18 cellular contexts compared by ENCODE assay signal in genomic region chr16:70548936-70549335, GRCh38. TPM values are rescaled to one million over a fixed set of nuclear protein-coding genes. Genes with fewer than 3 reads are reported as not detected.
A peak's percentile ranks its signal among the peaks of the same experiment; 100 is the strongest.
DNase-seq lines count a peak whose midpoint lies in the region; ATAC-seq and TF ChIP-seq lines count a peak whose summit lies in the region.
"Had no signal": no experiment of that assay in that cellular context is flagged by ENCODE, and none has a peak within 500 bp of the region (broad histone marks: within the 10 kb centered on the region; RNA-seq: fewer than 3 reads in every experiment).

No MANE protein-coding gene starts in this region.

- CTCF ChIA-PET in PC-3 (lab: Charles Lee) = no interaction called here

- H3F3A ChIP-seq in PC-3 (ENCODE audit: low read length, unreplicated experiment) = no peaks in the 10 kb centered on the region

- H3K9ac ChIP-seq in PC-3 (ENCODE audit: low read length) = no peak overlapping the region
- H3K9ac ChIP-seq: BLaER1 had no signal

- no peaks in the 10 kb centered on the region for H3K9me2 ChIP-seq in PC-3 (replicated peaks; ENCODE audit: low read length)

- WGBS in body of pancreas, 2 donors = 76 to 81% methylated on average over 2 of the region's 2 CpGs

- ATAC-seq in PC-3 (no peak), body of pancreas (no peak)
- ATAC-seq: heart left ventricle, mucosa of descending colon had no signal

- H3K36me3 ChIP-seq in PC-3 (ENCODE audit: low read depth, low read length) = peaks cover 71% of the 10 kb centered on the region
- peaks cover 21 to 55% of the 10 kb centered on the region in 2 donors for H3K36me3 ChIP-seq in body of pancreas (replicated peaks in 1 of 2; ENCODE audit: insufficient read depth in 1 of 2, low read depth in 2 of 2)

- no peaks in the 10 kb centered on the region for H3K9me3 Mint-ChIP-seq in activated T-cell treated with anti-CD3 and anti-CD28 coated beads, Interleukin-2, amount 50 U/mL, for 24 hours

- peak overlapping the region; percentile 80 for H3K27ac Mint-ChIP-seq in activated T-cell treated with anti-CD3 and anti-CD28 coated beads, Interleukin-2, amount 50 U/mL, for 24 hours

- H3K4me2 ChIP-seq in PC-3 (ENCODE audit: low read length) = no peak overlapping the region
- H3K4me2 ChIP-seq: BLaER1 had no signal

- H3K36me3 Mint-ChIP-seq in activated T-cell treated with anti-CD3 and anti-CD28 coated beads, Interleukin-2, amount 50 U/mL, for 24 hours (ENCODE audit: low read depth) = peaks cover 93% of the 10 kb centered on the region

- intact Hi-C loops in PC-3 (cut with micrococcal nuclease) (no loop called here), body of pancreas (cut with DNase I) (no loop called here)

- no peaks in the 10 kb centered on the region for H3K27me3 Mint-ChIP-seq in activated T-cell treated with anti-CD3 and anti-CD28 coated beads, Interleukin-2, amount 50 U/mL, for 24 hours

- TF ChIP-seq CTCF in PC-3 (conservative IDR thresholded peaks at IDR 0.05; ENCODE audit: low read depth, low read length) (no peak), choroid plexus epithelial cell (conservative IDR thresholded peaks at IDR 0.05; ENCODE audit: low read depth, low read length) (no peak), body of pancreas (IDR thresholded peaks at IDR 0.05) (no peak)

- POLR2A ChIA-PET in PC-3 (lab: Charles Lee; ENCODE audit: unreplicated experiment) = no interaction called here

- TSS peak; percentile 8 for BruUV-seq in PC-3 (replicated peaks; lab: Mats Ljungman, UMichigan)

- H3K27me3 ChIP-seq in PC-3 (ENCODE audit: low read length) (no peaks in the 10 kb centered on the region), body of pancreas (no peaks in the 10 kb centered on the region)
- H3K27me3 ChIP-seq: BLaER1, colonic mucosa, heart left ventricle, neutrophil had no signal

- H3K4me3 ChIP-seq in PC-3 (ENCODE audit: low read length) = no peak overlapping the region
- no peak overlapping the region for H3K4me3 ChIP-seq in choroid plexus epithelial cell (ENCODE audit: low read depth, low read length)
- H3K4me3 ChIP-seq in body of pancreas = no peak overlapping the region
- H3K4me3 ChIP-seq: BLaER1, colonic mucosa, heart left ventricle, left ventricle myocardium inferior, mucosa of descending colon had no signal

- no peak for DNase-seq in activated T-cell treated with anti-CD3 and anti-CD28 coated beads, Interleukin-2, amount 50 U/mL, for 24 hours
- no peak for DNase-seq in activated T-cell treated with anti-CD3 and anti-CD28 coated beads, Interleukin-2, amount 50 U/mL, for 48 hours
- DNase-seq in PC-3 (peak; percentile 22), choroid plexus epithelial cell (ENCODE audit: low read depth) (peak; percentile 33), putamen (ENCODE audit: low spot score) (peak; percentile 19), cerebellar nuclear complex (lab: John Stamatoyannopoulos, UW) (no peak), KG1 (lab: John Stamatoyannopoulos, UW) (no peak), body of pancreas (no peak)
- DNase-seq: activated CD4-positive, alpha-beta T cell treated with anti-CD3 and anti-CD28 coated beads, Interleukin-2, amount 50 U/mL, for 1 hour; activated CD8-positive, alpha-beta memory T cell treated with anti-CD3 and anti-CD28 coated beads, Interleukin-2, amount 50 U/mL, for 48 hours; colonic mucosa; heart left ventricle; left ventricle myocardium inferior; mucosa of descending colon; retina; SHP77 treated with DMSO at 0.1 percent for 48 hours had no signal

- H3K4me1 ChIP-seq in PC-3 (ENCODE audit: insufficient read depth, low read length) (no peaks in the 10 kb centered on the region), body of pancreas (no peaks in the 10 kb centered on the region)
- H3K4me1 ChIP-seq: BLaER1, colonic mucosa had no signal

- H3K79me2 ChIP-seq in PC-3 (ENCODE audit: low read length) = peaks cover 13% of the 10 kb centered on the region; the same call in 1 of the 2 replicates

- H3K27ac ChIP-seq in PC-3 (ENCODE audit: low read length) (no peak overlapping the region), body of pancreas (no peak overlapping the region)
- H3K27ac ChIP-seq: BLaER1, colonic mucosa, heart left ventricle, left ventricle myocardium inferior, neutrophil had no signal

- no peak for TF ChIP-seq POLR2A in body of pancreas (IDR thresholded peaks at IDR 0.05)

- H4K20me1 ChIP-seq in PC-3 (ENCODE audit: low read length) = no peaks in the 10 kb centered on the region

- peaks cover 36% of the 10 kb centered on the region for H3K4me1 Mint-ChIP-seq in activated T-cell treated with anti-CD3 and anti-CD28 coated beads, Interleukin-2, amount 50 U/mL, for 24 hours (ENCODE audit: low read depth)

- H3K9me3 ChIP-seq in PC-3 (ENCODE audit: low read length) (no peaks in the 10 kb centered on the region), body of pancreas (no peaks in the 10 kb centered on the region)
- H3K9me3 ChIP-seq: BLaER1, colonic mucosa, heart left ventricle, left ventricle myocardium inferior, mucosa of descending colon, neutrophil had no signal

- H3K4me3 Mint-ChIP-seq in activated T-cell treated with anti-CD3 and anti-CD28 coated beads, Interleukin-2, amount 50 U/mL, for 24 hours = no peak overlapping the region

- H2AFZ ChIP-seq in PC-3 (ENCODE audit: low read length) = no peak overlapping the region

RNA-seq across cellular contexts. Expression of gene SF3B3, which starts 25.3 kb away (rescaled TPM):
- 133 and 181 TPM in 2 replicates for total RNA-seq in PC-3 (2014; rRNA removed)
- 10 to 100 TPM; 47.5 to 53.4 TPM for total RNA-seq in body of pancreas

RNA-seq across cellular contexts. Expression of gene COG4, which starts 25.6 kb away (rescaled TPM):
- 35.5 and 56.4 TPM in 2 replicates for total RNA-seq in PC-3 (2014; rRNA removed)
- 10 to 100 TPM; 23.1 to 43.8 TPM for total RNA-seq in body of pancreas

Comparison
In these comparisons a context has a peak if more than half of its experiments do, and no peak if none do; other contexts are left out.
1. DNase-seq: peak in PC-3 (single experiment), choroid plexus epithelial cell (single experiment) and putamen (single experiment); none in activated T-cell treated with anti-CD3 and anti-CD28 coated beads, Interleukin-2, amount 50 U/mL, for 24 hours (single experiment), activated T-cell treated with anti-CD3 and anti-CD28 coated beads, Interleukin-2, amount 50 U/mL, for 48 hours (0 of 2), cerebellar nuclear complex (0 of 2), KG1 (single experiment) and body of pancreas (0 of 4).